Comparison of ENCODE assay signal across 1 cellular context in the genomic region with DNA sequence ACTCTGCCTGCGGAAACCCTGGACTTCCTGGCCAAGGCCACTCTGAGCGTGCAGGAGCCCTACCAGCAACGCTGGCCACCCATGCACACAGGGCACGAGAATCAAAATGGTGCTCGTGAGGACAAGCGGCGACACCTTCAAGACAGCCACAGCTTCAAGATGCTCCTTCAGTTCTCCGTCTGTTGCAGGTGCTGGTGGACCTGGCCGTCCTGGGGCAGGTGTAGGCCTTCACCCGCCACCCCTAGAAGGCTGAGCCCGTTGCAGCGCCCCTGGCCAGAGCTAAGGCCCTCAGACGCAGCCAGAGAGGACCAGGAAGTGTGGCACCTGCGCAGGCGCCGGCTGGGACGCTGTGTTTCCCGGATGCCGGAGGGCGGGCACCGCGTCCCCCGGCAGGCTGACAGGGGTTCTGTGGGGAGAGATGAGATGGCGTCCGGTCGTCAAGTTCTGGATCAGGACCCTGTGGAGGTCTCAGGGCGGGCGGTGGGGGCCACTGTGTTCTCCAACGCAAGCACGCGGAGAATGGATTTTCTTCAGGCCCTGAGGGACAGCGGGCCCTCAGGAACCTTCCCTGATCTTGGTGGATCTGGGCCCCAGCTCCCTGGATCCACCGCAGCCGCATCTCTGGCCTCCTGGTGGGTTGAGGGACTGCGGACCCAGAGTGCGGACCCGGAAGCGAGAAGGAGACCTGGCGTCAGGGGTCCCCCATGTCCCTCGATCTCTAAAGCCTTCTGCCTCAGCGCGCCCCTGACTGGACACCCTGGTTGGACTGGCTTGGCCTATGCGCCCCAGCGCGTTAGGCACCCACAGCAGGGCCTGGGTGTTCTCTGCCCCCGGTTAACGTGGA.
TF ChIP-seq lines count a peak whose summit lies in the region.

No MANE protein-coding gene starts in this region.

TF ChIP-seq in GM23338, 12 proteins besides CTCF, POLR2A, EP300 and RAD21:
- TF ChIP-seq, protein P1, sequence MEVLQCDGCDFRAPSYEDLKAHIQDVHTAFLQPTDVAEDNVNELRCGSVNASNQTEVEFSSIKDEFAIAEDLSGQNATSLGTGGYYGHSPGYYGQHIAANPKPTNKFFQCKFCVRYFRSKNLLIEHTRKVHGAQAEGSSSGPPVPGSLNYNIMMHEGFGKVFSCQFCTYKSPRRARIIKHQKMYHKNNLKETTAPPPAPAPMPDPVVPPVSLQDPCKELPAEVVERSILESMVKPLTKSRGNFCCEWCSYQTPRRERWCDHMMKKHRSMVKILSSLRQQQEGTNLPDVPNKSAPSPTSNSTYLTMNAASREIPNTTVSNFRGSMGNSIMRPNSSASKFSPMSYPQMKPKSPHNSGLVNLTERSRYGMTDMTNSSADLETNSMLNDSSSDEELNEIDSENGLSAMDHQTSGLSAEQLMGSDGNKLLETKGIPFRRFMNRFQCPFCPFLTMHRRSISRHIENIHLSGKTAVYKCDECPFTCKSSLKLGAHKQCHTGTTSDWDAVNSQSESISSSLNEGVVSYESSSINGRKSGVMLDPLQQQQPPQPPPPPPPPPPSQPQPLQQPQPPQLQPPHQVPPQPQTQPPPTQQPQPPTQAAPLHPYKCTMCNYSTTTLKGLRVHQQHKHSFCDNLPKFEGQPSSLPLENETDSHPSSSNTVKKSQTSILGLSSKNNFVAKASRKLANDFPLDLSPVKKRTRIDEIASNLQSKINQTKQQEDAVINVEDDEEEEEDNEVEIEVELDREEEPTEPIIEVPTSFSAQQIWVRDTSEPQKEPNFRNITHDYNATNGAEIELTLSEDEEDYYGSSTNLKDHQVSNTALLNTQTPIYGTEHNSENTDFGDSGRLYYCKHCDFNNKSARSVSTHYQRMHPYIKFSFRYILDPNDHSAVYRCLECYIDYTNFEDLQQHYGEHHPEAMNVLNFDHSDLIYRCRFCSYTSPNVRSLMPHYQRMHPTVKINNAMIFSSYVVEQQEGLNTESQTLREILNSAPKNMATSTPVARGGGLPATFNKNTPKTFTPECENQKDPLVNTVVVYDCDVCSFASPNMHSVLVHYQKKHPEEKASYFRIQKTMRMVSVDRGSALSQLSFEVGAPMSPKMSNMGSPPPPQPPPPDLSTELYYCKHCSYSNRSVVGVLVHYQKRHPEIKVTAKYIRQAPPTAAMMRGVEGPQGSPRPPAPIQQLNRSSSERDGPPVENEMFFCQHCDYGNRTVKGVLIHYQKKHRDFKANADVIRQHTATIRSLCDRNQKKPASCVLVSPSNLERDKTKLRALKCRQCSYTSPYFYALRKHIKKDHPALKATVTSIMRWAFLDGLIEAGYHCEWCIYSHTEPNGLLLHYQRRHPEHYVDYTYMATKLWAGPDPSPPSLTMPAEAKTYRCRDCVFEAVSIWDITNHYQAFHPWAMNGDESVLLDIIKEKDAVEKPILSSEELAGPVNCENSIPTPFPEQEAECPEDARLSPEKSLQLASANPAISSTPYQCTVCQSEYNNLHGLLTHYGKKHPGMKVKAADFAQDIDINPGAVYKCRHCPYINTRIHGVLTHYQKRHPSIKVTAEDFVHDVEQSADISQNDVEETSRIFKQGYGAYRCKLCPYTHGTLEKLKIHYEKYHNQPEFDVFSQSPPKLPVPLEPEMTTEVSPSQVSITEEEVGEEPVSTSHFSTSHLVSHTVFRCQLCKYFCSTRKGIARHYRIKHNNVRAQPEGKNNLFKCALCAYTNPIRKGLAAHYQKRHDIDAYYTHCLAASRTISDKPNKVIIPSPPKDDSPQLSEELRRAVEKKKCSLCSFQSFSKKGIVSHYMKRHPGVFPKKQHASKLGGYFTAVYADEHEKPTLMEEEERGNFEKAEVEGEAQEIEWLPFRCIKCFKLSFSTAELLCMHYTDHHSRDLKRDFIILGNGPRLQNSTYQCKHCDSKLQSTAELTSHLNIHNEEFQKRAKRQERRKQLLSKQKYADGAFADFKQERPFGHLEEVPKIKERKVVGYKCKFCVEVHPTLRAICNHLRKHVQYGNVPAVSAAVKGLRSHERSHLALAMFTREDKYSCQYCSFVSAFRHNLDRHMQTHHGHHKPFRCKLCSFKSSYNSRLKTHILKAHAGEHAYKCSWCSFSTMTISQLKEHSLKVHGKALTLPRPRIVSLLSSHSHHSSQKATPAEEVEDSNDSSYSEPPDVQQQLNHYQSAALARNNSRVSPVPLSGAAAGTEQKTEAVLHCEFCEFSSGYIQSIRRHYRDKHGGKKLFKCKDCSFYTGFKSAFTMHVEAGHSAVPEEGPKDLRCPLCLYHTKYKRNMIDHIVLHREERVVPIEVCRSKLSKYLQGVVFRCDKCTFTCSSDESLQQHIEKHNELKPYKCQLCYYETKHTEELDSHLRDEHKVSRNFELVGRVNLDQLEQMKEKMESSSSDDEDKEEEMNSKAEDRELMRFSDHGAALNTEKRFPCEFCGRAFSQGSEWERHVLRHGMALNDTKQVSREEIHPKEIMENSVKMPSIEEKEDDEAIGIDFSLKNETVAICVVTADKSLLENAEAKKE (CRISPR knock-in tag; IDR thresholded peaks at IDR 0.05), result no peak
- TF ChIP-seq ZNF331 (CRISPR knock-in tag; IDR thresholded peaks at IDR 0.05; ENCODE audit: low read depth) (no peak), CREB1 (CRISPR knock-in tag; IDR thresholded peaks at IDR 0.05; ENCODE audit: low read depth) (no peak), EZH2phosphoT487 (IDR thresholded peaks at IDR 0.05; ENCODE audit: unreplicated experiment) (no peak), STAT1 (IDR thresholded peaks at IDR 0.05; ENCODE audit: unreplicated experiment) (no peak), EZH2 (IDR thresholded peaks at IDR 0.05; ENCODE audit: low read depth, unreplicated experiment) (no peak), ZNF114 (CRISPR knock-in tag; IDR thresholded peaks at IDR 0.05) (no peak), NANOG (IDR thresholded peaks at IDR 0.05; ENCODE audit: borderline replicate concordance) (no peak), POLR2AphosphoS5 (IDR thresholded peaks at IDR 0.05; ENCODE audit: low read depth) (no peak), JUNB (IDR thresholded peaks at IDR 0.05; ENCODE audit: unreplicated experiment) (no peak)
- TF ChIP-seq, protein P2, sequence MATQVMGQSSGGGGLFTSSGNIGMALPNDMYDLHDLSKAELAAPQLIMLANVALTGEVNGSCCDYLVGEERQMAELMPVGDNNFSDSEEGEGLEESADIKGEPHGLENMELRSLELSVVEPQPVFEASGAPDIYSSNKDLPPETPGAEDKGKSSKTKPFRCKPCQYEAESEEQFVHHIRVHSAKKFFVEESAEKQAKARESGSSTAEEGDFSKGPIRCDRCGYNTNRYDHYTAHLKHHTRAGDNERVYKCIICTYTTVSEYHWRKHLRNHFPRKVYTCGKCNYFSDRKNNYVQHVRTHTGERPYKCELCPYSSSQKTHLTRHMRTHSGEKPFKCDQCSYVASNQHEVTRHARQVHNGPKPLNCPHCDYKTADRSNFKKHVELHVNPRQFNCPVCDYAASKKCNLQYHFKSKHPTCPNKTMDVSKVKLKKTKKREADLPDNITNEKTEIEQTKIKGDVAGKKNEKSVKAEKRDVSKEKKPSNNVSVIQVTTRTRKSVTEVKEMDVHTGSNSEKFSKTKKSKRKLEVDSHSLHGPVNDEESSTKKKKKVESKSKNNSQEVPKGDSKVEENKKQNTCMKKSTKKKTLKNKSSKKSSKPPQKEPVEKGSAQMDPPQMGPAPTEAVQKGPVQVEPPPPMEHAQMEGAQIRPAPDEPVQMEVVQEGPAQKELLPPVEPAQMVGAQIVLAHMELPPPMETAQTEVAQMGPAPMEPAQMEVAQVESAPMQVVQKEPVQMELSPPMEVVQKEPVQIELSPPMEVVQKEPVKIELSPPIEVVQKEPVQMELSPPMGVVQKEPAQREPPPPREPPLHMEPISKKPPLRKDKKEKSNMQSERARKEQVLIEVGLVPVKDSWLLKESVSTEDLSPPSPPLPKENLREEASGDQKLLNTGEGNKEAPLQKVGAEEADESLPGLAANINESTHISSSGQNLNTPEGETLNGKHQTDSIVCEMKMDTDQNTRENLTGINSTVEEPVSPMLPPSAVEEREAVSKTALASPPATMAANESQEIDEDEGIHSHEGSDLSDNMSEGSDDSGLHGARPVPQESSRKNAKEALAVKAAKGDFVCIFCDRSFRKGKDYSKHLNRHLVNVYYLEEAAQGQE (IDR thresholded peaks at IDR 0.05; ENCODE audit: unreplicated experiment), result no peak
- TF ChIP-seq, protein P3, sequence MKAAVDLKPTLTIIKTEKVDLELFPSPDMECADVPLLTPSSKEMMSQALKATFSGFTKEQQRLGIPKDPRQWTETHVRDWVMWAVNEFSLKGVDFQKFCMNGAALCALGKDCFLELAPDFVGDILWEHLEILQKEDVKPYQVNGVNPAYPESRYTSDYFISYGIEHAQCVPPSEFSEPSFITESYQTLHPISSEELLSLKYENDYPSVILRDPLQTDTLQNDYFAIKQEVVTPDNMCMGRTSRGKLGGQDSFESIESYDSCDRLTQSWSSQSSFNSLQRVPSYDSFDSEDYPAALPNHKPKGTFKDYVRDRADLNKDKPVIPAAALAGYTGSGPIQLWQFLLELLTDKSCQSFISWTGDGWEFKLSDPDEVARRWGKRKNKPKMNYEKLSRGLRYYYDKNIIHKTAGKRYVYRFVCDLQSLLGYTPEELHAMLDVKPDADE (IDR thresholded peaks at IDR 0.05), result no peak
